33 cellular contexts compared by ENCODE assay signal in genomic region chr12:128603573-128604120, GRCh38.
"Had no signal": no experiment of that assay in that cellular context is flagged by ENCODE, and none has a peak within 500 bp of the region (broad histone marks: within the 10 kb centered on the region; RNA-seq: fewer than 3 reads in every experiment).

No MANE protein-coding gene starts in this region.

- H3K27ac ChIP-seq: cardiac muscle cell, Peyer's patch, SJSA1, VCaP had no signal

- ATAC-seq: activated CD8-positive, alpha-beta memory T cell treated with anti-CD3 and anti-CD28 coated beads, Interleukin-2, amount 10 ng/mL, durations not matched to agents 7 days and 5 days; PC-3 had no signal

- H3K9me3 ChIP-seq: Peyer's patch, SK-N-SH had no signal

- H3K4me3 ChIP-seq: cardiac muscle cell, Peyer's patch, SJSA1 had no signal

- H3K9ac ChIP-seq: SK-N-SH had no signal

- DNase-seq: activated B cell treated with CpG ODN at 0.5 μM for 24 hours; activated CD4-positive, alpha-beta memory T cell treated with anti-CD3 and anti-CD28 coated beads, Interleukin-2, amount 10 ng/mL, durations not matched to agents 7 days and 5 days; activated CD4-positive, alpha-beta T cell treated with anti-CD3 and anti-CD28 coated beads for 4 hours; activated CD4-positive, CD25-positive, alpha-beta regulatory T cell treated with anti-CD3 and anti-CD28 coated beads, Interleukin-2, amount 50 U/mL, for 72 hours; activated CD8-positive, alpha-beta memory T cell treated with anti-CD3 and anti-CD28 coated beads for 24 hours; activated CD8-positive, alpha-beta memory T cell treated with anti-CD3 and anti-CD28 coated beads, Interleukin-2, amount 10 ng/mL, durations not matched to agents 7 days and 5 days; activated CD8-positive, alpha-beta memory T cell treated with anti-CD3 and anti-CD28 coated beads, Interleukin-2, amount 50 U/mL, for 48 hours; activated effector memory CD4-positive, alpha-beta T cell treated with anti-CD3 and anti-CD28 coated beads, Interleukin-2, amount 50 U/mL, for 16 hours; activated naive CD4-positive, alpha-beta T cell; activated naive CD4-positive, alpha-beta T cell treated with anti-CD3 and anti-CD28 coated beads, Interleukin-2, amount 50 U/mL, for 16 hours; activated naive CD8-positive, alpha-beta T cell treated with anti-CD3 and anti-CD28 coated beads for 36 hours; activated T-cell treated with anti-CD3 and anti-CD28 coated beads, Interleukin-2, amount 50 U/mL, for 48 hours; amniotic stem cell; aorta; Karpas-422; KBM-7; NCI-H1048; NCI-H1105 treated with DMSO at 0.1 percent for 48 hours; NCI-H1436; NCI-H1694; NCI-H1930; NCI-H2081 treated with DMSO at 0.1 percent for 48 hours; NCI-H226; NCI-H526; NCI-H748 treated with DMSO at 0.1 percent for 48 hours; PC-3; Peyer's patch; RPMI8226; SHP77 treated with DMSO at 0.1 percent for 48 hours; SK-N-SH had no signal

- H3K36me3 ChIP-seq: cardiac muscle cell, Peyer's patch, SJSA1 had no signal

- H3K4me1 ChIP-seq: SJSA1 had no signal

- H3K27me3 ChIP-seq: cardiac muscle cell, Peyer's patch, SJSA1 had no signal
